Comparison of ENCODE assay signal across 1 cellular context in the genomic region with DNA sequence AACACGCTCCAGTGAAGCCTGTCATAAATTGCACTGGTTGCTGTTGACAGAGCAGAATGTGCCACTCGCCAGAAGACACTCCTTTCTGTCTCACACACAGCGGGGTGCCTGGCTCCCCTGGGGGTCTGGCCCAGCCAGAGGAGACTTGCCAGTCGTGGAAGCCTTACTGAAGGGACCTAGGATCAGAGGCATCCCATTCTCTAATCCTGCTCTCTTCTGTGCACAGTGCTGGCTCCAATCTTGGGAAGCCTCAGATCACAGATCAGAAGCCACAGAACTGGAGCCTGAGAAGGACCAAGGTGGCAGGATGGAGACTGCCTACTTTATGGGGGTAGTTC.
TF ChIP-seq lines count a peak whose summit lies in the region.

No MANE protein-coding gene starts in this region.

TF ChIP-seq in HEK293, 187 proteins besides CTCF, POLR2A, EP300 and RAD21 (continued from another document):
- TF ChIP-seq ZSCAN5A (tag by site-specific recombination; IDR thresholded peaks at IDR 0.05) (no peak), ZNF843 (tag by site-specific recombination; IDR thresholded peaks at IDR 0.05) (no peak), SP7 (tag by site-specific recombination; IDR thresholded peaks at IDR 0.05) (0 out of 2 replicates have a peak, but pooled peaks have one; percentile 46)
